Comparison of ENCODE assay signal across 1 cellular context in genomic region chr15:79339588-79340314, GRCh38.
TF ChIP-seq lines count a peak whose summit lies in the region.

No MANE protein-coding gene starts in this region.

TF ChIP-seq in GM12878, 131 proteins besides CTCF, POLR2A, EP300 and RAD21:
- TF ChIP-seq MYC (IDR thresholded peaks at IDR 0.05; ENCODE audit: insufficient read depth, insufficient read length, insufficient replicate concordance, low read length, severe bottlenecking) (no peak), TARDBP (IDR thresholded peaks at IDR 0.05; ENCODE audit: borderline replicate concordance) (no peak), HDGF (IDR thresholded peaks at IDR 0.05) (peak; percentile 87), POU2F2 (IDR thresholded peaks at IDR 0.05; ENCODE audit: borderline replicate concordance, low read depth, low read length) (no peak), KAT2A (conservative IDR thresholded peaks at IDR 0.05; ENCODE audit: control insufficient read depth, low read depth, low read length) (no peak), ZNF592 (IDR thresholded peaks at IDR 0.05) (0 out of 2 replicates have a peak, but pooled peaks have one; percentile 20), SMC3 (IDR thresholded peaks at IDR 0.05; ENCODE audit: borderline replicate concordance, low read length) (peak; percentile 51; the same call in 1 of the 2 replicates), RUNX3 (IDR thresholded peaks at IDR 0.05; ENCODE audit: low read length) (peak; percentile 50; the same call in 1 of the 2 replicates)
